In the genomic region with DNA sequence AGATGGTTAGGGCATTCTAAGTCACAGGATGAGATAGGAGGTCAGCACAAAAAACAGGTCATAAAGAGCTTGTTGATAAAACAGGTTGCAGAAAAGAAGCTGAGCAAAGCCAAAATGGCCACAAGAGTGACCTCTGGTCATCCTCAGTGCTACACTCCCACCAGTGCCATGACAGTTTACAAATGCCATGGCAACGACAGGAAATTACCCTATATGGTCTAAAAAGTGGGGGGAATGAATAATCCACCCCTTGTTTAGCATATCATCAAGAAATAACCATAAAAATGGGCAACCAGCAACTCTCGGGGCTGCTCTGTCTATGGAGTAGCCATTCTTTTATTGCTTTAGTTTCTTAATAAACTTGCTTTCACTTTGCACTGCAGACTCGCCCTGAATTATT, we compare ENCODE assay signal across 9 cellular contexts. TPM values are rescaled to one million over a fixed set of nuclear protein-coding genes. Genes with fewer than 3 reads are reported as not detected.
"Had no signal": no experiment of that assay in that cellular context is flagged by ENCODE, and none has a peak within 500 bp of the region (broad histone marks: within the 10 kb centered on the region; RNA-seq: fewer than 3 reads in every experiment).

No MANE protein-coding gene starts in this region.

RNA-seq across cellular contexts. Expression of a gene that starts 30.2 kb away (rescaled TPM):
- total RNA-seq: LHCN-M2, MCF 10A, NCI-H460, OCI-LY7, PC-9, Right ventricle myocardium inferior, RPMI7951, SJCRH30, SK-MEL-5 had no signal
